ENCODE assay signal across 1 cellular context in genomic region chr19:12695514-12695913, GRCh38.
TF ChIP-seq lines count a peak whose summit lies in the region.

No MANE protein-coding gene starts in this region.

TF ChIP-seq in H1, 55 proteins besides CTCF, POLR2A, EP300 and RAD21:
- TF ChIP-seq SRF (IDR thresholded peaks at IDR 0.05; ENCODE audit: low read depth, low read length) (no peak), TAF7 (optimal IDR thresholded peaks at IDR 0.05; ENCODE audit: borderline replicate concordance, low read depth, low read length) (no peak), POU5F1 (IDR thresholded peaks at IDR 0.05; ENCODE audit: low read depth, low read length) (no peak), HDAC6 (IDR thresholded peaks at IDR 0.05; ENCODE audit: low read depth, low read length) (no peak), GTF2F1 (IDR thresholded peaks at IDR 0.05; ENCODE audit: borderline replicate concordance, low read depth, low read length) (no peak), CBX5 (IDR thresholded peaks at IDR 0.05; ENCODE audit: low read depth, low read length) (no peak), HDAC2 (IDR thresholded peaks at IDR 0.05; ENCODE audit: borderline replicate concordance in 1 of 2, low read depth in 2 of 2, low read length in 2 of 2) (no peak), CHD7 (IDR thresholded peaks at IDR 0.05; ENCODE audit: insufficient replicate concordance, low read length) (no peak), POLR2AphosphoS5 (IDR thresholded peaks at IDR 0.05; ENCODE audit: low read depth, low read length) (no peak), SP4 (IDR thresholded peaks at IDR 0.05; ENCODE audit: low read length) (no peak), CEBPB (IDR thresholded peaks at IDR 0.05; ENCODE audit: low read depth, low read length) (no peak)
- TF ChIP-seq, protein P1, sequence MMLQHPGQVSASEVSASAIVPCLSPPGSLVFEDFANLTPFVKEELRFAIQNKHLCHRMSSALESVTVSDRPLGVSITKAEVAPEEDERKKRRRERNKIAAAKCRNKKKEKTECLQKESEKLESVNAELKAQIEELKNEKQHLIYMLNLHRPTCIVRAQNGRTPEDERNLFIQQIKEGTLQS (IDR thresholded peaks at IDR 0.05; ENCODE audit: insufficient read depth, low read depth, low read length) = no peak
- TF ChIP-seq, protein P2, sequence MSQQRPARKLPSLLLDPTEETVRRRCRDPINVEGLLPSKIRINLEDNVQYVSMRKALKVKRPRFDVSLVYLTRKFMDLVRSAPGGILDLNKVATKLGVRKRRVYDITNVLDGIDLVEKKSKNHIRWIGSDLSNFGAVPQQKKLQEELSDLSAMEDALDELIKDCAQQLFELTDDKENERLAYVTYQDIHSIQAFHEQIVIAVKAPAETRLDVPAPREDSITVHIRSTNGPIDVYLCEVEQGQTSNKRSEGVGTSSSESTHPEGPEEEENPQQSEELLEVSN (IDR thresholded peaks at IDR 0.05) = no peak
